9 cellular contexts compared by ENCODE assay signal in the genomic region with DNA sequence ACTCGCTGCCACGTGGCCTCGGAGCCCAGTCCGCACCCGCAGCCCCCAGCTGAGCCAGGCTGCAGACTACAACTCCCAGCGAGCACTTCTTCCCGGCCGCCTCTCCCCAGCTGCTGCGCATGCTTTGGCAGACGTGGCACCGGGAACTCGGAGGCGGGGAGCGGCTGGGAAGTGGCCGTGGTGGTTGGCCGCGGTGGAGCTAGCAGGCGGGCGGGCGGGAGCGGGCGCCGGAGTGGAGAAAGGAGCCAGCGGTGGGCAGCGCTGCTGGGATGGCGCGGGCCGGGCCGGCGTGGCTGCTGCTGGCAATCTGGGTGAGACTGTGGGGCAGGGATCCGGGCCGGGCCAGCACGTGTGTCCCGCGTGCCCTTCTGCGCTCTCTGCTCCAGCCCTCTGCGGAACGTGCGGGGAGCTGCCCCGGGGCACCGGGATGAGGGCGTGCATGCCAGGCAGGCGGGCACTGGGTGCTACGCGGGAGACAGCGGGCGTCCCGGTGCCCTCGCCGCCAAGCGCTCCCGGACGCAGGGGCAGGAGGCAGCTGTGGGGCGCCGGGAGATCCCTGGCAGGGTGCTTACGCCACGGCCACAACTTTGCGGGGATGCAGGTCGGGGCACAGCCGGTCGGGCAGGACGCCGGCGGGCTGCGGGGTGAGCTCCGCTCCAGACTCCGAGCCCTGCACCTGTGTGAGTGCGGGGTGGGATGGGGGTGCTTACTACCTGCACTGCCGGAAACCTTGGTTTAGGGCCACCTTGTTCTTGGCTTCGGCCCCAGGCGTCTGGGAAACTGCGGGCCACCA. TPM values are rescaled to one million over a fixed set of nuclear protein-coding genes. Genes with fewer than 3 reads are reported as not detected.
DNase-seq lines count a peak whose midpoint lies in the region; ATAC-seq, FAIRE-seq and TF ChIP-seq lines count a peak whose summit lies in the region.
"Had no signal": no experiment of that assay in that cellular context is flagged by ENCODE, and none has a peak within 500 bp of the region (broad histone marks: within the 10 kb centered on the region; RNA-seq: fewer than 3 reads in every experiment).

A gene (plus strand): TSS at position 130 of the 793 bp plus-strand sequence. CDS start 140 bp downstream, at position 270.

- H3K4me3 ChIP-seq in HepG2 (replicated peaks in 1 of 3; ENCODE audit: insufficient read depth in 1 of 3, low read depth in 2 of 3, low read length in 3 of 3) = peak within 1 kb of the TSS; percentile 76 to 95 (median 92)

- intact Hi-C loops in dendritic cell treated with granulocyte-macrophage colony-stimulating factor and Interleukin-4, amounts not matched to agents 40 ng/mL and 50 ng/mL, for 4 days (cut with micrococcal nuclease) = no loop called here
- intact Hi-C loops in HepG2 (cut with micrococcal nuclease; ENCODE audit: unreplicated experiment) = loop anchor here (5.0 kb wide), 1 partner anchor 75 kb away; no protein-coding TSS in a partner anchor

- ATAC-seq in HG03432 (IDR thresholded peaks at IDR 0.05; ENCODE audit: unreplicated experiment) = peak; percentile 88
- ATAC-seq in HepG2 = peak; percentile 88

- H3K4me1 Mint-ChIP-seq in dendritic cell treated with granulocyte-macrophage colony-stimulating factor and Interleukin-4, amounts not matched to agents 40 ng/mL and 50 ng/mL, for 4 days (ENCODE audit: low read depth) = peaks cover 35% of the 10 kb centered on the region

- peak within 1 kb of the TSS; percentile 68 for H3K27ac ChIP-seq in HepG2 (ENCODE audit: extremely low read length, insufficient read depth, low read length)

- TF ChIP-seq RAD21 in HepG2 (CRISPR knock-in tag; IDR thresholded peaks at IDR 0.05) = no peak; the same call in none of the 2 replicates

- WGBS in HepG2 (ENCODE audit: low lambda C conversion rate) = under 1% methylated on average over 23 of the region's 72 CpGs

- in situ Hi-C loops in HepG2 (cut with HindIII; ENCODE audit: extremely low pct_ligation_motif_present, low pct_unique_long_range_greater_than_20kb) = no loop called here

- H3K27me3 ChIP-seq in HepG2 (ENCODE audit: control insufficient read depth in 1 of 2, insufficient read depth in 2 of 2, low read length in 2 of 2) = peaks cover 0 to 11% of the 10 kb centered on the region in 2 experiments; a peak in 1 of 5 replicates

- H3K36me3 ChIP-seq in HepG2 (replicated peaks in 1 of 2; ENCODE audit: control insufficient read depth in 1 of 2, insufficient read depth in 2 of 2, low read length in 2 of 2) = no peaks in the 10 kb centered on the region

- peaks cover 32% of the 10 kb centered on the region for H3K4me1 ChIP-seq in HepG2 (ENCODE audit: insufficient read depth, low read length)

- no peak for FAIRE-seq in HepG2 (lab: Jason Lieb, UNC)
- FAIRE-seq: TTC549 had no signal

- H3K4me2 ChIP-seq in HepG2 (ENCODE audit: low read depth, low read length) = peak within 1 kb of the TSS; percentile 88

- H3K9me3 Mint-ChIP-seq in dendritic cell treated with granulocyte-macrophage colony-stimulating factor and Interleukin-4, amounts not matched to agents 40 ng/mL and 50 ng/mL, for 4 days = no peaks in the 10 kb centered on the region

- POLR2A ChIA-PET in HepG2 (lab: Yijun Ruan, JAX) = interaction anchor here (1.5 to 3.0 kb wide), 3 partner anchors 18 to 135 kb away, joined by 6 to 19 read pairs (median 10); a partner anchor contains a TSS

- H3K27ac Mint-ChIP-seq in dendritic cell treated with granulocyte-macrophage colony-stimulating factor and Interleukin-4, amounts not matched to agents 40 ng/mL and 50 ng/mL, for 4 days = peak within 1 kb of the TSS; percentile 75

- no peaks in the 10 kb centered on the region for H3K36me3 Mint-ChIP-seq in dendritic cell treated with granulocyte-macrophage colony-stimulating factor and Interleukin-4, amounts not matched to agents 40 ng/mL and 50 ng/mL, for 4 days (ENCODE audit: low read depth)

- H3K9ac ChIP-seq in HepG2 (ENCODE audit: insufficient read depth, low read depth, low read length) = peak within 1 kb of the TSS; percentile 96

- TF ChIP-seq CTCF in HepG2 (CRISPR knock-in tag; IDR thresholded peaks at IDR 0.05) = no peak; the same call in 1 of the 2 replicates

- H2AFZ ChIP-seq in HepG2 (ENCODE audit: low read length) = peak within 1 kb of the TSS; percentile 24

- CTCF ChIA-PET in HepG2 (lab: Yijun Ruan, JAX; ENCODE audit: low intra/inter-chr PET ratio, low total read pairs) = no interaction called here

- peak within 1 kb of the TSS; percentile 74 for H3K4me3 Mint-ChIP-seq in dendritic cell treated with granulocyte-macrophage colony-stimulating factor and Interleukin-4, amounts not matched to agents 40 ng/mL and 50 ng/mL, for 4 days

- TF ChIP-seq EP300 in HepG2 (IDR thresholded peaks at IDR 0.05; ENCODE audit: low read depth in 2 of 2, low read length in 2 of 2) (peak in 1 of 2 experiments; percentile 10; a peak in 1 of 4 replicates), HepG2 (CRISPR knock-in tag; IDR thresholded peaks at IDR 0.05; ENCODE audit: borderline replicate concordance) (no peak)

- DNase-seq in Ammon's horn (ENCODE audit: low spot score) (peak; percentile 95), NCI-H510A (lab: John Stamatoyannopoulos, UW) (peak; percentile 69), HepG2 (ENCODE audit: low spot score) (peak; percentile 84)
- DNase-seq in activated CD4-positive, alpha-beta T cell treated with anti-CD3 and anti-CD28 coated beads for 48 hours = peak; percentile 86
- peak; percentile 75 for DNase-seq in stimulated activated CD4-positive, alpha-beta T cell treated with anti-CD3 and anti-CD28 coated beads, Interleukin-2, amount 100 ng/mL, for 4 hours (ENCODE audit: low read depth)

- H3K27me3 Mint-ChIP-seq in dendritic cell treated with granulocyte-macrophage colony-stimulating factor and Interleukin-4, amounts not matched to agents 40 ng/mL and 50 ng/mL, for 4 days = peaks cover 3% of the 10 kb centered on the region

- TF ChIP-seq POLR2A in GM19099 (IDR thresholded peaks at IDR 0.05; ENCODE audit: extremely low read depth, insufficient read length, low read depth) (peak; percentile 53), HepG2 (IDR thresholded peaks at IDR 0.05; ENCODE audit: insufficient read depth in 1 of 2, low read depth in 2 of 2, low read length in 2 of 2) (peak in 1 of 2 experiments; percentile 83; a peak in 3 of 4 replicates)

- no peaks in the 10 kb centered on the region for H3K9me3 ChIP-seq in HepG2 (ENCODE audit: low read length)

- BruUV-seq in HepG2 (replicated peaks; lab: Mats Ljungman, UMichigan) = no TSS peak

- peaks cover 30% of the 10 kb centered on the region for H4K20me1 ChIP-seq in HepG2 (ENCODE audit: insufficient read depth, low read length)

- H3K79me2 ChIP-seq in HepG2 (ENCODE audit: insufficient read depth, low read length) = peaks cover 50% of the 10 kb centered on the region

TF ChIP-seq in HepG2, 621 proteins besides CTCF, POLR2A, EP300 and RAD21 (continues in another document):
- TF ChIP-seq, protein P1, sequence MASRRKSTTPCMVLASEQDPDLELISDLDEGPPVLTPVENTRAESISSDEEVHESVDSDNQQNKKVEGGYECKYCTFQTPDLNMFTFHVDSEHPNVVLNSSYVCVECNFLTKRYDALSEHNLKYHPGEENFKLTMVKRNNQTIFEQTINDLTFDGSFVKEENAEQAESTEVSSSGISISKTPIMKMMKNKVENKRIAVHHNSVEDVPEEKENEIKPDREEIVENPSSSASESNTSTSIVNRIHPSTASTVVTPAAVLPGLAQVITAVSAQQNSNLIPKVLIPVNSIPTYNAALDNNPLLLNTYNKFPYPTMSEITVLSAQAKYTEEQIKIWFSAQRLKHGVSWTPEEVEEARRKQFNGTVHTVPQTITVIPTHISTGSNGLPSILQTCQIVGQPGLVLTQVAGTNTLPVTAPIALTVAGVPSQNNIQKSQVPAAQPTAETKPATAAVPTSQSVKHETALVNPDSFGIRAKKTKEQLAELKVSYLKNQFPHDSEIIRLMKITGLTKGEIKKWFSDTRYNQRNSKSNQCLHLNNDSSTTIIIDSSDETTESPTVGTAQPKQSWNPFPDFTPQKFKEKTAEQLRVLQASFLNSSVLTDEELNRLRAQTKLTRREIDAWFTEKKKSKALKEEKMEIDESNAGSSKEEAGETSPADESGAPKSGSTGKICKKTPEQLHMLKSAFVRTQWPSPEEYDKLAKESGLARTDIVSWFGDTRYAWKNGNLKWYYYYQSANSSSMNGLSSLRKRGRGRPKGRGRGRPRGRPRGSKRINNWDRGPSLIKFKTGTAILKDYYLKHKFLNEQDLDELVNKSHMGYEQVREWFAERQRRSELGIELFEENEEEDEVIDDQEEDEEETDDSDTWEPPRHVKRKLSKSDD (CRISPR knock-in tag; IDR thresholded peaks at IDR 0.05; ENCODE audit: low read depth) = no peak; the same call in 1 of the 2 replicates
- TF ChIP-seq ZFP90 (CRISPR knock-in tag; IDR thresholded peaks at IDR 0.05; ENCODE audit: borderline replicate concordance) (no peak), ZNF781 (CRISPR knock-in tag; IDR thresholded peaks at IDR 0.05; ENCODE audit: borderline replicate concordance, not compliant biosample characterization) (peak; percentile 92), GABPA (IDR thresholded peaks at IDR 0.05; ENCODE audit: low read depth, low read length) (0 out of 2 replicates have a peak, but pooled peaks have one; percentile 35), GABPA (CRISPR knock-in tag; IDR thresholded peaks at IDR 0.05; ENCODE audit: low read depth) (peak; percentile 82)

RNA-seq across cellular contexts. Expression of the gene that starts here (rescaled TPM):
- total RNA-seq in HepG2 (2016; rRNA removed; fragmentation: Illumina TruSeq; extraction: Trizol) = 19.5 and 51.3 TPM in 2 replicates
- 13.0 and 13.1 TPM in 2 replicates for total RNA-seq in HepG2 (2016; cell fraction: cytosol; rRNA removed; fragmentation: Illumina TruSeq; extraction: Trizol; ENCODE audit: low read depth)
- 19.8 and 48.1 TPM in 2 replicates for total RNA-seq in HepG2 (2016; cell fraction: insoluble cytoplasmic fraction; rRNA removed; fragmentation: Illumina TruSeq; extraction: Trizol)
- total RNA-seq in HepG2 (2016; cell fraction: membrane; rRNA removed; fragmentation: Illumina TruSeq; extraction: Trizol) = 12.9 and 15.5 TPM in 2 replicates
- total RNA-seq in HepG2 (2016; cell fraction: nucleus; rRNA removed; fragmentation: Illumina TruSeq; extraction: Trizol) = 46.1 and 55.1 TPM in 2 replicates
- 65.3 and 74.3 TPM in 2 replicates for polyA plus RNA-seq in HepG2 (2011; rRNA removed)
- 68.0 and 77.8 TPM in 2 replicates for polyA plus RNA-seq in HepG2 (2011; cell fraction: cytosol; rRNA removed)
- polyA plus RNA-seq in HepG2 (2011; cell fraction: nucleus; rRNA removed) = 56.4 and 59.5 TPM in 2 replicates
- polyA plus RNA-seq in HepG2 (2012) = 60.1 and 65.8 TPM in 2 replicates
- 9.4 and 9.5 TPM in 2 replicates for polyA plus RNA-seq in HepG2 (2016; cell fraction: cytosol; fragmentation: Illumina TruSeq; extraction: Trizol; ENCODE audit: low read depth)
- 26.4 and 30.6 TPM in 2 replicates for polyA plus RNA-seq in HepG2 (2016; cell fraction: insoluble cytoplasmic fraction; fragmentation: Illumina TruSeq; extraction: Trizol; ENCODE audit: low read depth)
- polyA plus RNA-seq in HepG2 (2016; cell fraction: membrane; fragmentation: Illumina TruSeq; extraction: Trizol; ENCODE audit: low read depth) = 13.4 and 13.9 TPM in 2 replicates
- 125 and 129 TPM in 2 replicates for polyA plus RNA-seq in HepG2 (2016; cell fraction: nucleus; fragmentation: Illumina TruSeq; extraction: Trizol; ENCODE audit: insufficient read depth, low read depth)
- 15.2 and 37.2 TPM in 2 replicates for polyA minus RNA-seq in HepG2 (2011; rRNA and poly(A)+ RNA removed; ENCODE audit: low replicate concordance)
- polyA minus RNA-seq in HepG2 (2011; cell fraction: cytosol; rRNA and poly(A)+ RNA removed) = 23.6 and 33.0 TPM in 2 replicates
- polyA minus RNA-seq in HepG2 (2011; cell fraction: nucleus; rRNA and poly(A)+ RNA removed) = 37.1 and 44.5 TPM in 2 replicates

Comparison
In these comparisons a context has a peak if more than half of its experiments do, and no peak if none do; other contexts are left out.
1. Peak in every context shown above with its lines: DNase-seq, ATAC-seq, H3K4me3 ChIP-seq and H3K27ac ChIP-seq.